18 cellular contexts compared by ENCODE assay signal in genomic region chr3:55272031-55272645, GRCh38.
A peak's percentile ranks its signal among the peaks of the same experiment; 100 is the strongest.
DNase-seq lines count a peak whose midpoint lies in the region; ATAC-seq and TF ChIP-seq lines count a peak whose summit lies in the region.
"Had no signal": no experiment of that assay in that cellular context is flagged by ENCODE, and none has a peak within 500 bp of the region (broad histone marks: within the 10 kb centered on the region; RNA-seq: fewer than 3 reads in every experiment).

No MANE protein-coding gene starts in this region.

- no peak for TF ChIP-seq EP300 in ovary (IDR thresholded peaks at IDR 0.05)

- TF ChIP-seq CTCF in Loucy (conservative IDR thresholded peaks at IDR 0.05; ENCODE audit: low read length) (no peak), endothelial cell (IDR thresholded peaks at IDR 0.05; ENCODE audit: unreplicated experiment) (no peak), ovary (IDR thresholded peaks at IDR 0.05) (no peak)

- no peak overlapping the region for H3K9ac ChIP-seq in Loucy (ENCODE audit: low read depth, low read length, poor library complexity, severe bottlenecking)

- peak overlapping the region; percentile 76 for H3K27ac Mint-ChIP-seq in endothelial cell (ENCODE audit: unreplicated experiment)

- no peaks in the 10 kb centered on the region for H3K9me2 ChIP-seq in Loucy (replicated peaks; ENCODE audit: low read depth, low read length)

- H2AFZ ChIP-seq in Loucy (ENCODE audit: low read length), result 0 out of 2 replicates have a peak overlapping the region, but pooled peaks have one; percentile 22
- H2AFZ ChIP-seq: PC-9 had no signal

- ATAC-seq in HG02678 (IDR thresholded peaks at IDR 0.05; ENCODE audit: unreplicated experiment) (no peak), HG03139 (IDR thresholded peaks at IDR 0.05; ENCODE audit: unreplicated experiment) (no peak)
- ATAC-seq: GM12878 had no signal

- H3K9me3 Mint-ChIP-seq in endothelial cell (ENCODE audit: unreplicated experiment), result no peaks in the 10 kb centered on the region

- H3K4me2 ChIP-seq in Loucy (ENCODE audit: low read depth, low read length, poor library complexity, severe bottlenecking), result no peak overlapping the region
- H3K4me2 ChIP-seq: PC-9 had no signal

- no peak overlapping the region for H3K4me3 Mint-ChIP-seq in endothelial cell (ENCODE audit: unreplicated experiment)

- no peaks in the 10 kb centered on the region for H3K27me3 ChIP-seq in Loucy (ENCODE audit: insufficient read depth, low read length, poor library complexity, severe bottlenecking)
- H3K27me3 ChIP-seq in ovary, result no peaks in the 10 kb centered on the region

- no peaks in the 10 kb centered on the region for H3K79me2 ChIP-seq in Loucy (ENCODE audit: insufficient read depth, low read length)

- H3K9me3 ChIP-seq in Loucy (ENCODE audit: insufficient read depth, low read depth, low read length), result no peaks in the 10 kb centered on the region
- no peaks in the 10 kb centered on the region for H3K9me3 ChIP-seq in ovary
- H3K9me3 ChIP-seq: Caco-2 had no signal

- H3K4me3 ChIP-seq in Loucy (ENCODE audit: low read length, poor library complexity, severe bottlenecking), result no peak overlapping the region
- no peak overlapping the region for H3K4me3 ChIP-seq in ovary
- H3K4me3 ChIP-seq: GM12878, PC-9 had no signal

- H3K36me3 Mint-ChIP-seq in endothelial cell (ENCODE audit: low read depth, unreplicated experiment), result no peaks in the 10 kb centered on the region

- peaks cover 30% of the 10 kb centered on the region for H3K4me1 Mint-ChIP-seq in endothelial cell (ENCODE audit: unreplicated experiment)

- no peaks in the 10 kb centered on the region for H3F3A ChIP-seq in Loucy (ENCODE audit: low read depth)

- no peaks in the 10 kb centered on the region for H4K20me1 ChIP-seq in Loucy (ENCODE audit: insufficient read depth, low read length, poor library complexity, severe bottlenecking)

- no peaks in the 10 kb centered on the region for H3K27me3 Mint-ChIP-seq in endothelial cell (ENCODE audit: unreplicated experiment)

- H3K27ac ChIP-seq in ovary, result no peak overlapping the region
- H3K27ac ChIP-seq: C4-2B, HL-60, PC-9 had no signal

- no peak for TF ChIP-seq POLR2A in ovary (IDR thresholded peaks at IDR 0.05)

- intact Hi-C loops in ovary (cut with DNase I) (no loop called here), posterior vena cava (cut with DNase I) (no loop called here)

- H3K4me1 ChIP-seq in Loucy (ENCODE audit: insufficient read depth, low read length, poor library complexity, severe bottlenecking), result no peaks in the 10 kb centered on the region
- H3K4me1 ChIP-seq in ovary (ENCODE audit: insufficient read depth), result peaks cover 12% of the 10 kb centered on the region
- H3K4me1 ChIP-seq: Caco-2 had no signal

- WGBS in ovary, 3 donors, result 25 to 37% (median 31%) methylated on average over 2 of the region's 2 CpGs

- DNase-seq in AG20443 (ENCODE audit: low spot score), result peak; percentile 37
- DNase-seq in endothelial cell (ENCODE audit: low spot score), result no peak
- peak in 3 of 5 donors; percentile 16 to 24 (median 21) for DNase-seq in ovary
- no peak for DNase-seq in posterior vena cava (ENCODE audit: low spot score)
- DNase-seq in activated CD4-positive, alpha-beta T cell treated with anti-CD3 and anti-CD28 coated beads for 1 hour, result no peak
- DNase-seq: Caco-2, KG1, MM.1S, NCI-H1105 treated with DMSO at 0.1 percent for 48 hours, NCI-H187, NCI-H748 treated with DMSO at 0.1 percent for 48 hours, PC-9 had no signal

- H3K36me3 ChIP-seq in Loucy (ENCODE audit: insufficient read depth, low read length) (no peaks in the 10 kb centered on the region), ovary (no peaks in the 10 kb centered on the region)

Comparison
In these comparisons a context has a peak if more than half of its experiments do, and no peak if none do; other contexts are left out.
1. DNase-seq: peak in AG20443 (single experiment) and ovary (3 of 5); none in endothelial cell (single experiment), posterior vena cava (single experiment) and activated CD4-positive, alpha-beta T cell treated with anti-CD3 and anti-CD28 coated beads for 1 hour (single experiment).